Comparison of ENCODE assay signal across 15 cellular contexts in genomic region chr20:58040447-58041290, GRCh38.
"Had no signal": no experiment of that assay in that cellular context is flagged by ENCODE, and none has a peak within 500 bp of the region (broad histone marks: within the 10 kb centered on the region; RNA-seq: fewer than 3 reads in every experiment).

No MANE protein-coding gene starts in this region.

- H3K4me1 ChIP-seq: breast epithelium, gastrocnemius medialis had no signal

- DNase-seq: activated CD4-positive, alpha-beta T cell treated with anti-CD3 and anti-CD28 coated beads for 4 hours; activated effector memory CD4-positive, alpha-beta T cell treated with anti-CD3 and anti-CD28 coated beads, Interleukin-2, amount 50 U/mL, for 16 hours; activated naive CD4-positive, alpha-beta T cell treated with anti-CD3 and anti-CD28 coated beads, Interleukin-2, amount 50 U/mL, for 16 hours; activated T-cell treated with anti-CD3 and anti-CD28 coated beads, Interleukin-2, amount 50 U/mL, for 72 hours; effector CD4-positive, alpha-beta T cell; gastrocnemius medialis; heart left ventricle; natural killer cell; stimulated activated CD4-positive, alpha-beta T cell treated with anti-CD3 and anti-CD28 coated beads, Interleukin-2, amount 100 ng/mL, for 24 hours; stimulated activated naive CD4-positive, alpha-beta T cell treated with Interleukin-2 at 50 U/mL for 16 hours; substantia nigra; T-cell; tibial artery had no signal

- H3K9me3 ChIP-seq: breast epithelium, gastrocnemius medialis, heart left ventricle, tibial artery had no signal

- H3K4me3 ChIP-seq: breast epithelium, gastrocnemius medialis, heart left ventricle, tibial artery had no signal

- H3K27ac ChIP-seq: gastrocnemius medialis, heart left ventricle, tibial artery had no signal

- H3K36me3 ChIP-seq: breast epithelium, gastrocnemius medialis, heart left ventricle, tibial artery had no signal

- H3K27me3 ChIP-seq: breast epithelium, gastrocnemius medialis had no signal

- ATAC-seq: activated T-cell treated with anti-CD3 and anti-CD28 coated beads, Interleukin-2, amount 50 U/mL, for 72 hours; gastrocnemius medialis; natural killer cell; T-cell; WTC11 had no signal
